Comparison of ENCODE assay signal across 28 cellular contexts in the genomic region with DNA sequence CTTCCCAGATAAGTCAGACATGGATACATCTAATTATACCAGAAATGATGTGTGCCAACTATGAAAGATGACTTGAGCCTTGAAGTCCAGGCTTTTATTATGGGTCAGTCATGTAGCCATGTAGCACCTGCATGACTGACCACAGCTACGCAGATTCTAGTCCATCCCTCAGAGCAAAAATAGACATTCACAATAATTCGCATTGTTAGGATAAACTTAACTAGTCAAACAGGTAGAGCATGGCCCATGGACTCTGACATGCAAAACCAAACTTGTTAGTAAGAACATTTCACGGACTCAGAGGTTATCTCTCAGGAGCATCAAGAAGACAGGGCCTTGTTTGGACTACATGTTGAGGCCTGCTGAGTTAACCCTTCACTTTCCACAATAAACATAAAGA.
"Had no signal": no experiment of that assay in that cellular context is flagged by ENCODE, and none has a peak within 500 bp of the region (broad histone marks: within the 10 kb centered on the region; RNA-seq: fewer than 3 reads in every experiment).

No MANE protein-coding gene starts in this region.

- H3K27ac ChIP-seq: ascending aorta, cardiac muscle cell, SJCRH30 had no signal

- H3K4me2 ChIP-seq: SK-N-SH had no signal

- H3K4me1 ChIP-seq: ascending aorta, SJCRH30 had no signal

- H3K27me3 ChIP-seq: ascending aorta, cardiac muscle cell, MG63, SJCRH30 had no signal

- H3K4me3 ChIP-seq: ascending aorta, cardiac muscle cell, MG63, SJCRH30 had no signal

- H3K4me3 Mint-ChIP-seq: activated CD8-positive, alpha-beta memory T cell treated with anti-CD3 and anti-CD28 coated beads, Interleukin-2, amount 10 ng/mL, durations not matched to agents 7 days and 5 days; activated naive CD4-positive, alpha-beta T cell treated with anti-CD3 and anti-CD28 coated beads, Interleukin-2, amount 50 U/mL, for 24 hours; activated T-cell treated with anti-CD3 and anti-CD28 coated beads, Interleukin-2, amount 50 U/mL, for 24 hours; activated T-helper 1 cell treated with anti-CD3 and anti-CD28 coated beads, Interleukin-12 subunit alpha, Interleukin-12 subunit beta, Interleukin-2, Interleukin-4 antibody, amounts not matched to agents 30 ng/mL and 10 ng/mL and 1 ng/mL, durations not matched to agents 14 hours and 24 hours and 36 hours; brain; T-helper 1 cell treated with Interleukin-12 subunit alpha and Interleukin-12 subunit beta and Interleukin-4 antibody, amounts not matched to agents 30 μg/mL and 1 μg/mL, for 36 hours had no signal

- H3K9me3 Mint-ChIP-seq: activated naive CD4-positive, alpha-beta T cell treated with anti-CD3 and anti-CD28 coated beads, Interleukin-2, amount 50 U/mL, for 24 hours; activated T-cell treated with anti-CD3 and anti-CD28 coated beads, Interleukin-2, amount 50 U/mL, for 24 hours; activated T-helper 1 cell treated with anti-CD3 and anti-CD28 coated beads, Interleukin-12 subunit alpha, Interleukin-12 subunit beta, Interleukin-2, Interleukin-4 antibody, amounts not matched to agents 30 ng/mL and 10 ng/mL and 1 ng/mL, durations not matched to agents 14 hours and 24 hours and 36 hours; T-helper 1 cell treated with Interleukin-12 subunit alpha and Interleukin-12 subunit beta and Interleukin-4 antibody, amounts not matched to agents 30 μg/mL and 1 μg/mL, for 36 hours had no signal

- H3K36me3 Mint-ChIP-seq: activated CD8-positive, alpha-beta memory T cell treated with anti-CD3 and anti-CD28 coated beads, Interleukin-2, amount 10 ng/mL, durations not matched to agents 7 days and 5 days; activated naive CD4-positive, alpha-beta T cell treated with anti-CD3 and anti-CD28 coated beads, Interleukin-2, amount 50 U/mL, for 24 hours; brain had no signal

- H3K27me3 Mint-ChIP-seq: activated CD8-positive, alpha-beta memory T cell treated with anti-CD3 and anti-CD28 coated beads, Interleukin-2, amount 10 ng/mL, durations not matched to agents 7 days and 5 days; activated naive CD4-positive, alpha-beta T cell treated with anti-CD3 and anti-CD28 coated beads, Interleukin-2, amount 50 U/mL, for 24 hours; brain had no signal

- H3K27ac Mint-ChIP-seq: activated CD8-positive, alpha-beta memory T cell treated with anti-CD3 and anti-CD28 coated beads, Interleukin-2, amount 10 ng/mL, durations not matched to agents 7 days and 5 days; activated naive CD4-positive, alpha-beta T cell treated with anti-CD3 and anti-CD28 coated beads, Interleukin-2, amount 50 U/mL, for 24 hours; activated T-cell treated with anti-CD3 and anti-CD28 coated beads, Interleukin-2, amount 50 U/mL, for 24 hours; activated T-helper 1 cell treated with anti-CD3 and anti-CD28 coated beads, Interleukin-12 subunit alpha, Interleukin-12 subunit beta, Interleukin-2, Interleukin-4 antibody, amounts not matched to agents 30 ng/mL and 10 ng/mL and 1 ng/mL, durations not matched to agents 14 hours and 24 hours and 36 hours; brain; T-helper 1 cell treated with Interleukin-12 subunit alpha and Interleukin-12 subunit beta and Interleukin-4 antibody, amounts not matched to agents 30 μg/mL and 1 μg/mL, for 36 hours had no signal

- DNase-seq: activated CD4-positive, alpha-beta T cell treated with anti-CD3 and anti-CD28 coated beads for 48 hours; activated CD4-positive, alpha-beta T cell treated with anti-CD3 and anti-CD28 coated beads, Interleukin-2, amount 50 U/mL, for 48 hours; activated CD8-positive, alpha-beta memory T cell treated with anti-CD3 and anti-CD28 coated beads, Interleukin-2, amount 10 ng/mL, durations not matched to agents 7 days and 5 days; activated effector memory CD4-positive, alpha-beta T cell treated with Interleukin-2 at 50 U/mL for 16 hours; activated naive CD4-positive, alpha-beta T cell; activated T-cell treated with anti-CD3 and anti-CD28 coated beads, Interleukin-2, amount 50 U/mL, for 24 hours; amniotic stem cell; KG1; MG63; MV-4-11; NCI-H1092 treated with DMSO at 0.1 percent for 48 hours; NCI-H1417 treated with DMSO at 0.1 percent for 48 hours; NCI-H1694; NCI-H2029; NCI-H2107; NCI-H2171 treated with DMSO at 0.1 percent for 48 hours; NCI-H82; OCI-M1; SJCRH30; SK-N-SH had no signal

- H3K36me3 ChIP-seq: ascending aorta, cardiac muscle cell, MG63, SJCRH30 had no signal

- H3K9ac ChIP-seq: SK-N-SH had no signal

- H3K9me3 ChIP-seq: ascending aorta, MG63, SJCRH30, SK-N-SH had no signal

- H3K4me1 Mint-ChIP-seq: activated CD8-positive, alpha-beta memory T cell treated with anti-CD3 and anti-CD28 coated beads, Interleukin-2, amount 10 ng/mL, durations not matched to agents 7 days and 5 days; activated naive CD4-positive, alpha-beta T cell treated with anti-CD3 and anti-CD28 coated beads, Interleukin-2, amount 50 U/mL, for 24 hours; brain had no signal

- ATAC-seq: activated CD4-positive, CD25-positive, alpha-beta regulatory T cell treated with anti-CD3 and anti-CD28 coated beads, Interleukin-2, amount 50 U/mL, for 24 hours; activated CD8-positive, alpha-beta memory T cell treated with anti-CD3 and anti-CD28 coated beads, Interleukin-2, amount 10 ng/mL, durations not matched to agents 7 days and 5 days had no signal

- FAIRE-seq: RCC 7860 had no signal
